In genomic region chr1:15578921-15579682, GRCh38 we compare ENCODE assay signal across 10 cellular contexts. TPM values are rescaled to one million over a fixed set of nuclear protein-coding genes. Genes with fewer than 3 reads are reported as not detected.
A peak's percentile ranks its signal among the peaks of the same experiment; 100 is the strongest.
DNase-seq lines count a peak whose midpoint lies in the region; ATAC-seq and TF ChIP-seq lines count a peak whose summit lies in the region.
"Had no signal": no experiment of that assay in that cellular context is flagged by ENCODE, and none has a peak within 500 bp of the region (broad histone marks: within the 10 kb centered on the region; RNA-seq: fewer than 3 reads in every experiment).

No MANE protein-coding gene starts in this region.

- H3K27ac Mint-ChIP-seq in CD4-positive, alpha-beta memory T cell, result peak overlapping the region; percentile 91 to 96 (median 95)
- H3K27ac Mint-ChIP-seq in activated T-cell treated with anti-CD3 and anti-CD28 coated beads, Interleukin-2, amount 50 U/mL, for 24 hours, result peak overlapping the region; percentile 93
- no peak overlapping the region for H3K27ac Mint-ChIP-seq in endodermal cell

- no peaks in the 10 kb centered on the region for H3K27me3 Mint-ChIP-seq in CD4-positive, alpha-beta memory T cell
- no peaks in the 10 kb centered on the region for H3K27me3 Mint-ChIP-seq in activated T-cell treated with anti-CD3 and anti-CD28 coated beads, Interleukin-2, amount 50 U/mL, for 24 hours
- no peaks in the 10 kb centered on the region for H3K27me3 Mint-ChIP-seq in endodermal cell (ENCODE audit: insufficient read depth)

- no peaks in the 10 kb centered on the region for H3K9me3 Mint-ChIP-seq in CD4-positive, alpha-beta memory T cell
- H3K9me3 Mint-ChIP-seq in activated T-cell treated with anti-CD3 and anti-CD28 coated beads, Interleukin-2, amount 50 U/mL, for 24 hours, result no peaks in the 10 kb centered on the region
- no peaks in the 10 kb centered on the region for H3K9me3 Mint-ChIP-seq in endodermal cell

- DNase-seq in CD4-positive, alpha-beta memory T cell, result peak in 4 of 5 donors; percentile 52 to 65 (median 56)
- peak; percentile 50 for DNase-seq in activated T-cell treated with anti-CD3 and anti-CD28 coated beads, Interleukin-2, amount 50 U/mL, for 24 hours
- peak; percentile 13 for DNase-seq in middle frontal gyrus (ENCODE audit: extremely low spot score, low spot score)
- no peak for DNase-seq in NCI-H82 treated with DMSO at 0.1 percent for 48 hours (lab: John Stamatoyannopoulos, UW; ENCODE audit: unreplicated experiment)
- no peak for DNase-seq in endodermal cell
- no peak for DNase-seq in ovary

- no peak overlapping the region for H3K9ac ChIP-seq in endodermal cell (ENCODE audit: extremely low read depth, low read length, poor library complexity, severe bottlenecking)

- H3K9me3 ChIP-seq in CD4-positive, alpha-beta memory T cell (ENCODE audit: control insufficient read depth in 1 of 2, low read length in 2 of 2), result no peaks in the 10 kb centered on the region
- H3K9me3 ChIP-seq in endodermal cell (ENCODE audit: control insufficient read depth, low read length) (no peaks in the 10 kb centered on the region), ovary (no peaks in the 10 kb centered on the region)
- H3K9me3 ChIP-seq: gastroesophageal sphincter, pancreas had no signal

- no peaks in the 10 kb centered on the region for H3K27me3 ChIP-seq in CD4-positive, alpha-beta memory T cell (ENCODE audit: insufficient read depth, low read length)
- H3K27me3 ChIP-seq in endodermal cell (ENCODE audit: control insufficient read depth, insufficient read depth, low read length, poor library complexity, severe bottlenecking) (no peaks in the 10 kb centered on the region), ovary (no peaks in the 10 kb centered on the region)
- H3K27me3 ChIP-seq: pancreas had no signal

- CTCF ChIA-PET in CD4-positive, alpha-beta memory T cell (lab: Charles Lee; ENCODE audit: partially characterized antibody), result interaction anchor here (0.5 to 1.3 kb wide), 8 partner anchors 8 to 826 kb away, joined by 3 to 4 read pairs (median 3); no protein-coding TSS in a partner anchor

- POLR2A ChIA-PET in CD4-positive, alpha-beta memory T cell (lab: Charles Lee; ENCODE audit: partially characterized antibody), result interaction anchor here (0.7 to 3.5 kb wide), 9 partner anchors 9 to 268 kb away, joined by 3 to 37 read pairs (median 6); partner anchors contain the start of genes DDI2, DNAJC16 and SPEN

- peak overlapping the region; percentile 44 for H3K27ac ChIP-seq in CD4-positive, alpha-beta memory T cell (ENCODE audit: low read depth, low read length)
- H3K27ac ChIP-seq in endodermal cell (ENCODE audit: low read depth, low read length) (no peak overlapping the region), ovary (no peak overlapping the region)
- H3K27ac ChIP-seq: gastroesophageal sphincter, pancreas had no signal

- no peak for TF ChIP-seq CTCF in endodermal cell (conservative IDR thresholded peaks at IDR 0.05)
- no peak for TF ChIP-seq CTCF in ovary (IDR thresholded peaks at IDR 0.05)

- TF ChIP-seq EP300 in ovary (IDR thresholded peaks at IDR 0.05), result no peak

- H3K4me1 Mint-ChIP-seq in CD4-positive, alpha-beta memory T cell, result peaks cover 28 to 63% (median 49%) of the 10 kb centered on the region in 4 donors
- peaks cover 49% of the 10 kb centered on the region for H3K4me1 Mint-ChIP-seq in activated T-cell treated with anti-CD3 and anti-CD28 coated beads, Interleukin-2, amount 50 U/mL, for 24 hours (ENCODE audit: low read depth)
- H3K4me1 Mint-ChIP-seq in endodermal cell, result peaks cover 3% of the 10 kb centered on the region

- no peak for TF ChIP-seq POLR2A in ovary (IDR thresholded peaks at IDR 0.05)

- peaks cover 11% of the 10 kb centered on the region in 2 donors for H3K36me3 Mint-ChIP-seq in CD4-positive, alpha-beta memory T cell
- peaks cover 69% of the 10 kb centered on the region for H3K36me3 Mint-ChIP-seq in activated T-cell treated with anti-CD3 and anti-CD28 coated beads, Interleukin-2, amount 50 U/mL, for 24 hours (ENCODE audit: low read depth)
- peaks cover 11% of the 10 kb centered on the region for H3K36me3 Mint-ChIP-seq in endodermal cell (ENCODE audit: low read depth)

- WGBS in endodermal cell (ENCODE audit: insufficient coverage in 1 of 2, insufficient read length in 1 of 2), 2 experiments, result 85 to 90% methylated on average over 5 to 16 of the region's 16 CpGs
- WGBS in ovary, 3 donors, result 81 to 87% (median 82%) methylated on average over 16 of the region's 16 CpGs

- H3K36me3 ChIP-seq in CD4-positive, alpha-beta memory T cell (ENCODE audit: insufficient read depth, low read length), result no peaks in the 10 kb centered on the region
- H3K36me3 ChIP-seq in endodermal cell (ENCODE audit: control insufficient read depth, insufficient read depth, low read length), result peaks cover 10% of the 10 kb centered on the region
- H3K36me3 ChIP-seq in ovary, result no peaks in the 10 kb centered on the region
- H3K36me3 ChIP-seq: pancreas had no signal

- ATAC-seq in HG02798 (IDR thresholded peaks at IDR 0.05; ENCODE audit: poor library complexity, unreplicated experiment) (peak; percentile 15), HG03280 (IDR thresholded peaks at IDR 0.05; ENCODE audit: unreplicated experiment) (no peak)
- ATAC-seq: gastroesophageal sphincter, pancreas had no signal

- H3K4me3 Mint-ChIP-seq in CD4-positive, alpha-beta memory T cell, result peak overlapping the region; percentile 21 to 82 (median 64)
- peak overlapping the region; percentile 48 for H3K4me3 Mint-ChIP-seq in activated T-cell treated with anti-CD3 and anti-CD28 coated beads, Interleukin-2, amount 50 U/mL, for 24 hours
- no peak overlapping the region for H3K4me3 Mint-ChIP-seq in endodermal cell

- H3K4me1 ChIP-seq in CD4-positive, alpha-beta memory T cell (ENCODE audit: insufficient read depth, low read length), result peaks cover 50% of the 10 kb centered on the region
- H3K4me1 ChIP-seq in endodermal cell (ENCODE audit: control insufficient read depth, insufficient read depth, low read length) (no peaks in the 10 kb centered on the region), ovary (ENCODE audit: insufficient read depth) (no peaks in the 10 kb centered on the region)
- H3K4me1 ChIP-seq: pancreas had no signal

- peak overlapping the region in 1 of 2 donors; percentile 47 for H3K4me3 ChIP-seq in CD4-positive, alpha-beta memory T cell (ENCODE audit: low read length in 2 of 2)
- H3K4me3 ChIP-seq in endodermal cell (ENCODE audit: low read length) (no peak overlapping the region), ovary (no peak overlapping the region)
- H3K4me3 ChIP-seq: gastroesophageal sphincter, pancreas had no signal

- intact Hi-C loops in CD4-positive, alpha-beta memory T cell (cut with micrococcal nuclease), result loop anchor here (1.0 to 2.0 kb wide), 3 partner anchors 24 to 55 kb away; partner anchors contain the start of genes CASP9 and DDI2
- intact Hi-C loops in ovary (cut with DNase I), result no loop called here

RNA-seq across cellular contexts. Expression of gene AGMAT, which starts 5.7 kb away (rescaled TPM):
- 1 to 10 TPM; 3.3 to 3.6 TPM for total RNA-seq in CD4-positive, alpha-beta memory T cell
- polyA plus RNA-seq in CD4-positive, alpha-beta memory T cell, result 1 to 10 TPM; 6.1 to 7.1 TPM
- 1 to 10 TPM; 3.8 to 4.4 TPM for total RNA-seq in endodermal cell
- 1.0 TPM for polyA plus RNA-seq in endodermal cell (2013, experiment 1 of 2)
- polyA plus RNA-seq in endodermal cell (2013, experiment 2 of 2), result 0.83 TPM
- total RNA-seq in ovary, result under 1 TPM in 3 of 7 donors, not detected in 4; 0.30 to 0.31 (median 0.30) TPM
- polyA plus RNA-seq in ovary, result 1 to 10 TPM in 1 of 2 donors, under 1 TPM in 1; 0.08 to 1.5 TPM
- total RNA-seq: gastroesophageal sphincter had no signal

RNA-seq across cellular contexts. Expression of gene DDI2, which starts 38.2 kb away (rescaled TPM):
- 10 to 100 TPM; 46.2 to 47.6 TPM for total RNA-seq in CD4-positive, alpha-beta memory T cell
- polyA plus RNA-seq in CD4-positive, alpha-beta memory T cell, result 1 to 10 TPM; 1.0 to 5.2 TPM
- 10 to 100 TPM; 36.0 to 37.6 TPM for total RNA-seq in endodermal cell
- 10.6 TPM for polyA plus RNA-seq in endodermal cell (2013, experiment 1 of 2)
- 11.3 TPM for polyA plus RNA-seq in endodermal cell (2013, experiment 2 of 2)
- 10 to 100 TPM; 18.7 to 30.9 (median 23.1) TPM for total RNA-seq in ovary
- 1 to 10 TPM; 4.2 to 9.6 TPM for polyA plus RNA-seq in ovary

RNA-seq across cellular contexts. Expression of gene DNAJC16, which starts 52.5 kb away (rescaled TPM):
- 10 to 100 TPM; 29.6 to 31.0 TPM for total RNA-seq in CD4-positive, alpha-beta memory T cell
- polyA plus RNA-seq in CD4-positive, alpha-beta memory T cell, result 1 to 10 TPM; 5.1 to 8.2 TPM
- total RNA-seq in endodermal cell (10 to 100 TPM; 23.1 to 31.6 TPM), ovary (10 to 100 TPM; 12.3 to 33.3 (median 17.9) TPM)
- 11.8 TPM for polyA plus RNA-seq in endodermal cell (2013, experiment 1 of 2)
- polyA plus RNA-seq in endodermal cell (2013, experiment 2 of 2), result 10.7 TPM
- 1 to 10 TPM; 4.7 to 10.0 TPM for polyA plus RNA-seq in ovary

RNA-seq across cellular contexts. Expression of gene CASP9, which starts 55.1 kb away (rescaled TPM):
- 10 to 100 TPM; 11.3 to 11.7 TPM for total RNA-seq in CD4-positive, alpha-beta memory T cell
- 1 to 10 TPM; 8.3 to 8.6 TPM for polyA plus RNA-seq in CD4-positive, alpha-beta memory T cell
- total RNA-seq in endodermal cell, result 10 to 100 TPM; 15.5 to 16.1 TPM
- 11.4 TPM for polyA plus RNA-seq in endodermal cell (2013, experiment 1 of 2)
- 9.0 TPM for polyA plus RNA-seq in endodermal cell (2013, experiment 2 of 2)
- total RNA-seq in ovary, result 10 to 100 TPM; 13.4 to 62.0 (median 44.4) TPM
- polyA plus RNA-seq in ovary, result 10 to 100 TPM; 21.1 to 33.5 TPM

Comparison
In these comparisons a context has a peak if more than half of its experiments do, and no peak if none do; other contexts are left out.
1. DNase-seq: peak in CD4-positive, alpha-beta memory T cell (4 of 5), activated T-cell treated with anti-CD3 and anti-CD28 coated beads, Interleukin-2, amount 50 U/mL, for 24 hours (single experiment) and middle frontal gyrus (single experiment); none in NCI-H82 treated with DMSO at 0.1 percent for 48 hours (single experiment), endodermal cell (single experiment) and ovary (0 of 5).